Comparison of ENCODE assay signal across 13 cellular contexts in the genomic region with DNA sequence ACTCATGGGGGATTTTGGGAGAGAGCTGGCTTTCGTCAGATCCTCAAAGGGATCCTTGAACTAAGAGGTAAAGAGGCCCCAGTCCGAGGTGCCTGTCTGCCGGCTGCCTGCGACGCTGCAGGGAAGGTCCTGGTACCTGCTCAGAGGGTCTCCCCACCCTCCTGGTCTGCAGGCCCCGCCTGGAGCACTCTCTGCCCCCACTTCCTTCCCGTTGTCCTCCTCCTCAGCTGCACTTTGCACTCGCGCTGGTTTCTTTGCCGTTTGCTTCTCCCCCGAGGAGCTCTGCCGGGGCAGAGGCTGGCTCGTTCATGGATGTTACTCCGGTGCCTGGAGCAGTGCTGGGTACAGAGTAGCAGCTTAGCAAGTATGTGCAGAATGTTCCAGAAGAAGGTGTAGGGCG. TPM values are rescaled to one million over a fixed set of nuclear protein-coding genes. Genes with fewer than 3 reads are reported as not detected.
A peak's percentile ranks its signal among the peaks of the same experiment; 100 is the strongest.
DNase-seq lines count a peak whose midpoint lies in the region; ATAC-seq, FAIRE-seq and TF ChIP-seq lines count a peak whose summit lies in the region.
"Had no signal": no experiment of that assay in that cellular context is flagged by ENCODE, and none has a peak within 500 bp of the region (broad histone marks: within the 10 kb centered on the region; RNA-seq: fewer than 3 reads in every experiment).

No MANE protein-coding gene starts in this region.

- no peak overlapping the region for H3K4me2 ChIP-seq in HepG2 (ENCODE audit: low read depth, low read length)
- H3K4me2 ChIP-seq: A549 had no signal

- DNase-seq in HepG2 (ENCODE audit: low spot score): no peak
- DNase-seq in right lobe of liver: no peak
- no peak for DNase-seq in nephron progenitor cell
- DNase-seq in EL: no peak
- no peak for DNase-seq in immature natural killer cell
- DNase-seq: KG1, NCI-H1930, NCI-H526 had no signal

- TF ChIP-seq EP300 in HepG2 (IDR thresholded peaks at IDR 0.05; ENCODE audit: low read depth in 2 of 2, low read length in 2 of 2) (no peak), HepG2 (CRISPR knock-in tag; IDR thresholded peaks at IDR 0.05; ENCODE audit: borderline replicate concordance) (no peak)

- H3K36me3 Mint-ChIP-seq in brain: no peaks in the 10 kb centered on the region
- no peaks in the 10 kb centered on the region for H3K36me3 Mint-ChIP-seq in nephron progenitor cell (ENCODE audit: low read depth)
- no peaks in the 10 kb centered on the region for H3K36me3 Mint-ChIP-seq in immature natural killer cell
- H3K36me3 Mint-ChIP-seq: CD14-positive monocyte had no signal

- H3K27ac ChIP-seq in HepG2 (ENCODE audit: extremely low read length, insufficient read depth, low read length) (no peak overlapping the region), right lobe of liver (no peak overlapping the region)
- H3K27ac ChIP-seq: A549 had no signal

- H3K36me3 ChIP-seq in HepG2 (replicated peaks in 1 of 2; ENCODE audit: control insufficient read depth in 1 of 2, insufficient read depth in 2 of 2, low read length in 2 of 2): no peaks in the 10 kb centered on the region
- no peaks in the 10 kb centered on the region for H3K36me3 ChIP-seq in right lobe of liver

- no peak overlapping the region for H3K4me3 ChIP-seq in HepG2 (replicated peaks in 1 of 3; ENCODE audit: insufficient read depth in 1 of 3, low read depth in 2 of 3, low read length in 3 of 3)
- no peak overlapping the region for H3K4me3 ChIP-seq in right lobe of liver
- H3K4me3 ChIP-seq: A549 had no signal

- H3K27ac Mint-ChIP-seq in brain (peak overlapping the region in 3 of 5 experiments; percentile 81 to 90 (median 88)), nephron progenitor cell (no peak overlapping the region), immature natural killer cell (no peak overlapping the region)
- H3K27ac Mint-ChIP-seq: CD14-positive monocyte had no signal

- FAIRE-seq in HepG2 (lab: Jason Lieb, UNC): no peak
- FAIRE-seq: A549 had no signal

- H3K4me3 Mint-ChIP-seq in brain (no peak overlapping the region), nephron progenitor cell (peak overlapping the region; percentile 44), immature natural killer cell (no peak overlapping the region)

- no peaks in the 10 kb centered on the region for H3K9me3 ChIP-seq in HepG2 (ENCODE audit: low read length)
- H3K9me3 ChIP-seq in right lobe of liver: no peaks in the 10 kb centered on the region
- H3K9me3 ChIP-seq: A549 had no signal

- no peak for TF ChIP-seq POLR2A in HepG2 (IDR thresholded peaks at IDR 0.05; ENCODE audit: insufficient read depth in 1 of 2, low read depth in 2 of 2, low read length in 2 of 2)
- TF ChIP-seq POLR2A in right lobe of liver (IDR thresholded peaks at IDR 0.05): no peak

- H4K20me1 ChIP-seq in HepG2 (ENCODE audit: insufficient read depth, low read length): no peaks in the 10 kb centered on the region; the same call in 1 of the 2 replicates

- H3K27me3 ChIP-seq in HepG2 (ENCODE audit: control insufficient read depth in 1 of 2, insufficient read depth in 2 of 2, low read length in 2 of 2) (peaks cover 23 to 63% of the 10 kb centered on the region in 2 experiments), right lobe of liver (no peaks in the 10 kb centered on the region)

- H3K27me3 Mint-ChIP-seq in brain (peaks cover 2% of the 10 kb centered on the region), nephron progenitor cell (ENCODE audit: low read depth, poor library complexity) (peaks cover 10% of the 10 kb centered on the region), immature natural killer cell (ENCODE audit: low read depth in 3 of 3) (peaks cover 1 to 6% (median 1%) of the 10 kb centered on the region in 3 donors)

- intact Hi-C loops in HepG2 (cut with micrococcal nuclease; ENCODE audit: unreplicated experiment): no loop called here
- intact Hi-C loops in right lobe of liver (cut with DNase I): no loop called here

- CTCF ChIA-PET in HepG2 (lab: Yijun Ruan, JAX; ENCODE audit: low intra/inter-chr PET ratio, low total read pairs): no interaction called here

- no peaks in the 10 kb centered on the region for H3K79me2 ChIP-seq in HepG2 (ENCODE audit: insufficient read depth, low read length)

- no peak overlapping the region for H3K9ac ChIP-seq in HepG2 (ENCODE audit: insufficient read depth, low read depth, low read length)

- TF ChIP-seq RAD21 in HepG2 (CRISPR knock-in tag; IDR thresholded peaks at IDR 0.05): no peak

- H3K4me1 Mint-ChIP-seq in brain (peaks cover 30% of the 10 kb centered on the region), nephron progenitor cell (peaks cover 38% of the 10 kb centered on the region), immature natural killer cell (no peaks in the 10 kb centered on the region)
- H3K4me1 Mint-ChIP-seq: CD14-positive monocyte had no signal

- in situ Hi-C loops in HepG2 (cut with HindIII; ENCODE audit: extremely low pct_ligation_motif_present, low pct_unique_long_range_greater_than_20kb): loop anchor here (25.0 kb wide), 1 partner anchor 274 kb away; a partner anchor contains a TSS

- TF ChIP-seq CTCF in HepG2 (CRISPR knock-in tag; IDR thresholded peaks at IDR 0.05): no peak
- TF ChIP-seq CTCF in right lobe of liver (IDR thresholded peaks at IDR 0.05): no peak
- no peak for TF ChIP-seq CTCF in brain (conservative IDR thresholded peaks at IDR 0.05)
- no peak for TF ChIP-seq CTCF in nephron progenitor cell (IDR thresholded peaks at IDR 0.05)

- ATAC-seq in HepG2 (no peak), right lobe of liver (no peak), HG03280 (IDR thresholded peaks at IDR 0.05; ENCODE audit: unreplicated experiment) (no peak)
- ATAC-seq: A549, Panc1 had no signal

- H3K9me3 Mint-ChIP-seq in brain (no peaks in the 10 kb centered on the region), nephron progenitor cell (no peaks in the 10 kb centered on the region), immature natural killer cell (no peaks in the 10 kb centered on the region)

- no TSS peak for BruUV-seq in HepG2 (replicated peaks; lab: Mats Ljungman, UMichigan)

- 0 out of 2 replicates have a peak, but pooled peaks cover 5% of the 10 kb centered on the region for H3K4me1 ChIP-seq in HepG2 (ENCODE audit: insufficient read depth, low read length)
- no peaks in the 10 kb centered on the region for H3K4me1 ChIP-seq in right lobe of liver
- H3K4me1 ChIP-seq: A549 had no signal

- WGBS in HepG2 (ENCODE audit: low lambda C conversion rate): 19% methylated on average over 15 of the region's 15 CpGs
- 32% methylated on average over 8 of the region's 15 CpGs for WGBS in right lobe of liver (ENCODE audit: insufficient coverage, low coverage, low lambda C conversion rate, missing lambda C conversion rate)

- H2AFZ ChIP-seq in HepG2 (ENCODE audit: low read length): no peak overlapping the region

- POLR2A ChIA-PET in HepG2 (lab: Yijun Ruan, JAX): no interaction called here

TF ChIP-seq in HepG2, 621 proteins besides CTCF, POLR2A, EP300 and RAD21:
- TF ChIP-seq FOXK2 (IDR thresholded peaks at IDR 0.05): no peak
- TF ChIP-seq, protein P1, sequence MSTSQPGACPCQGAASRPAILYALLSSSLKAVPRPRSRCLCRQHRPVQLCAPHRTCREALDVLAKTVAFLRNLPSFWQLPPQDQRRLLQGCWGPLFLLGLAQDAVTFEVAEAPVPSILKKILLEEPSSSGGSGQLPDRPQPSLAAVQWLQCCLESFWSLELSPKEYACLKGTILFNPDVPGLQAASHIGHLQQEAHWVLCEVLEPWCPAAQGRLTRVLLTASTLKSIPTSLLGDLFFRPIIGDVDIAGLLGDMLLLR (CRISPR knock-in tag; IDR thresholded peaks at IDR 0.05): 0 out of 2 replicates have a peak, but pooled peaks have one; percentile 33
- TF ChIP-seq HIVEP1 (CRISPR knock-in tag; IDR thresholded peaks at IDR 0.05): 0 out of 2 replicates have a peak, but pooled peaks have one; percentile 3
- TF ChIP-seq ZMAT3 (CRISPR knock-in tag; conservative IDR thresholded peaks at IDR 0.05): no peak
- peak; percentile 76; the same call in 1 of the 2 replicates for TF ChIP-seq EZH2 (conservative IDR thresholded peaks at IDR 0.05; ENCODE audit: low read depth, low read length)

RNA-seq across cellular contexts. Expression of a gene that starts 37.0 kb away (rescaled TPM):
- total RNA-seq in HepG2 (2016; rRNA removed; fragmentation: Illumina TruSeq; extraction: Trizol) (0.20 and 0.39 TPM in 2 replicates), right lobe of liver (under 1 TPM; 0.12 to 0.56 (median 0.26) TPM)
- total RNA-seq in HepG2 (2016; cell fraction: cytosol; rRNA removed; fragmentation: Illumina TruSeq; extraction: Trizol; ENCODE audit: low read depth): 0.09 and 0.10 TPM in 2 replicates
- 0.10 and 0.32 TPM in 2 replicates for total RNA-seq in HepG2 (2016; cell fraction: insoluble cytoplasmic fraction; rRNA removed; fragmentation: Illumina TruSeq; extraction: Trizol)
- total RNA-seq in HepG2 (2016; cell fraction: membrane; rRNA removed; fragmentation: Illumina TruSeq; extraction: Trizol): 0.31 and 0.65 TPM in 2 replicates
- 0.19 and 0.22 TPM in 2 replicates for total RNA-seq in HepG2 (2016; cell fraction: nucleus; rRNA removed; fragmentation: Illumina TruSeq; extraction: Trizol)
- polyA plus RNA-seq in HepG2 (2011; rRNA removed) (0.12 and 0.18 TPM in 2 replicates), brain (ENCODE audit: insufficient read depth, low read depth, low replicate concordance) (0.15 TPM), immature natural killer cell (not detected)
- 0.10 and 0.19 TPM in 2 replicates for polyA plus RNA-seq in HepG2 (2011; cell fraction: cytosol; rRNA removed)
- polyA plus RNA-seq in HepG2 (2011; cell fraction: nucleus; rRNA removed): 0.09 and 0.27 TPM in 2 replicates
- 0.05 and 0.16 TPM in 2 replicates for polyA plus RNA-seq in HepG2 (2012)
- 0.26 and 0.33 TPM in 2 replicates for polyA plus RNA-seq in HepG2 (2016; cell fraction: cytosol; fragmentation: Illumina TruSeq; extraction: Trizol; ENCODE audit: low read depth)
- polyA plus RNA-seq in HepG2 (2016; cell fraction: insoluble cytoplasmic fraction; fragmentation: Illumina TruSeq; extraction: Trizol; ENCODE audit: low read depth): 0.29 and 0.56 TPM in 2 replicates
- 0.41 and 0.42 TPM in 2 replicates for polyA plus RNA-seq in HepG2 (2016; cell fraction: membrane; fragmentation: Illumina TruSeq; extraction: Trizol; ENCODE audit: low read depth)
- polyA plus RNA-seq in HepG2 (2016; cell fraction: nucleus; fragmentation: Illumina TruSeq; extraction: Trizol; ENCODE audit: insufficient read depth, low read depth): 0.41 and 0.80 TPM in 2 replicates
- 0.18 TPM in 1 of 2 replicates, not detected in the other for polyA minus RNA-seq in HepG2 (2011; rRNA and poly(A)+ RNA removed; ENCODE audit: low replicate concordance)
- not detected in 2 replicates for polyA minus RNA-seq in HepG2 (2011; cell fraction: cytosol; rRNA and poly(A)+ RNA removed)
- polyA minus RNA-seq in HepG2 (2011; cell fraction: nucleus; rRNA and poly(A)+ RNA removed): not detected in 2 replicates
- polyA plus RNA-seq: CD14-positive monocyte had no signal

Comparison
In these comparisons a context has a peak if more than half of its experiments do, and no peak if none do; other contexts are left out.
1. H3K27ac Mint-ChIP-seq: peak in brain (3 of 5); none in nephron progenitor cell (single experiment) and immature natural killer cell (0 of 6).